Comparison of ENCODE assay signal across 1 cellular context in the genomic region with DNA sequence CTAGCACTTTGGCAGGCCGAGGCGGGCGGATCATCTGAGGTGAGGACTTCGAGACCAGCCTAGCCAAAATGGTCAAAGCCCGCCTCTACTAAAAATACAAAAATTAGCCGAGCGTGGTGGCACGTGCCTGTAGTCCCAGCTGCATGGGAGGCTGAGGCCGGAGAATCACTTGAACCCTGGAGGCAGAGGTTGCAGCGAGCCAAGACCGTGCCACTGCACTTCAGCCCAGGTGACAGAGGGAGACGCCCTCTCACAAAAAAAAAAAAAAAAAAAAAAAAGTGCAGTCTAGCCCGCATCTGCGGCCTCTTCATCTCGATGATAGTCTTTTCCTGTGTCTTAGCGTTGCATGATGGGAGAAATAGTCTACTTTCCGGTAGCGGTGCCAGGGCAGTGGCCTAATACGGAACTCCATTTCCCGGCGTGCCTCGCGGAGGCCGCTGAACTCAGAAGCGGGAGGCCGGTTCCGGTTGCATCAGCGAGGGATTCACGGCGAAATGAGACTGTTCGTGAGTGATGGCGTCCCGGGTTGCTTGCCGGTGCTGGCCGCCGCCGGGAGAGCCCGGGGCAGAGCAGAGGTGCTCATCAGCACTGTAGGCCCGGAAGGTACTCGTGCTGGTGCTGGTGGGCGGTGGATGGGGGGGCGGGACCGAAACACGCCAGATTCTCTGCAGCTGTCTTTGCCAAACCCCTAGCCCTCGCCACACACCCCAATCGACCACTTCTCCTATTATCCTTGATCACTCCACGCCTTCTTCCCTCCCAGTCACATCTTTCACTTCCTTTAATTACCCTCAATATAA.
A peak's percentile ranks its signal among the peaks of the same experiment; 100 is the strongest.
TF ChIP-seq lines count a peak whose summit lies in the region.

Gene MARS1 (plus strand): TSS at position 472 of the 800 bp plus-strand sequence. CDS start 23 bp downstream, at position 495.

TF ChIP-seq in K562, 482 proteins besides CTCF, POLR2A, EP300 and RAD21 (continued from another document and continues in another):
- peak; percentile 75 for TF ChIP-seq SP2 (IDR thresholded peaks at IDR 0.05; ENCODE audit: extremely low read depth, low read depth, low read length, poor library complexity, severe bottlenecking)
- TF ChIP-seq ZFP91 (CRISPR knock-in tag; IDR thresholded peaks at IDR 0.05): no peak
- no peak for TF ChIP-seq IRF2 (CRISPR knock-in tag; IDR thresholded peaks at IDR 0.05)
- TF ChIP-seq, protein P1, sequence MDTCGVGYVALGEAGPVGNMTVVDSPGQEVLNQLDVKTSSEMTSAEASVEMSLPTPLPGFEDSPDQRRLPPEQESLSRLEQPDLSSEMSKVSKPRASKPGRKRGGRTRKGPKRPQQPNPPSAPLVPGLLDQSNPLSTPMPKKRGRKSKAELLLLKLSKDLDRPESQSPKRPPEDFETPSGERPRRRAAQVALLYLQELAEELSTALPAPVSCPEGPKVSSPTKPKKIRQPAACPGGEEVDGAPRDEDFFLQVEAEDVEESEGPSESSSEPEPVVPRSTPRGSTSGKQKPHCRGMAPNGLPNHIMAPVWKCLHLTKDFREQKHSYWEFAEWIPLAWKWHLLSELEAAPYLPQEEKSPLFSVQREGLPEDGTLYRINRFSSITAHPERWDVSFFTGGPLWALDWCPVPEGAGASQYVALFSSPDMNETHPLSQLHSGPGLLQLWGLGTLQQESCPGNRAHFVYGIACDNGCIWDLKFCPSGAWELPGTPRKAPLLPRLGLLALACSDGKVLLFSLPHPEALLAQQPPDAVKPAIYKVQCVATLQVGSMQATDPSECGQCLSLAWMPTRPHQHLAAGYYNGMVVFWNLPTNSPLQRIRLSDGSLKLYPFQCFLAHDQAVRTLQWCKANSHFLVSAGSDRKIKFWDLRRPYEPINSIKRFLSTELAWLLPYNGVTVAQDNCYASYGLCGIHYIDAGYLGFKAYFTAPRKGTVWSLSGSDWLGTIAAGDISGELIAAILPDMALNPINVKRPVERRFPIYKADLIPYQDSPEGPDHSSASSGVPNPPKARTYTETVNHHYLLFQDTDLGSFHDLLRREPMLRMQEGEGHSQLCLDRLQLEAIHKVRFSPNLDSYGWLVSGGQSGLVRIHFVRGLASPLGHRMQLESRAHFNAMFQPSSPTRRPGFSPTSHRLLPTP (IDR thresholded peaks at IDR 0.05; ENCODE audit: borderline replicate concordance, extremely low read depth, insufficient read length): no peak
- TF ChIP-seq HIVEP1 (CRISPR knock-in tag; IDR thresholded peaks at IDR 0.05): no peak
- TF ChIP-seq ZNF668 (CRISPR knock-in tag; IDR thresholded peaks at IDR 0.05): no peak
- no peak for TF ChIP-seq ARHGAP35 (IDR thresholded peaks at IDR 0.05; ENCODE audit: partially characterized antibody)
- no peak for TF ChIP-seq SNRNP70 (optimal IDR thresholded peaks at IDR 0.05; ENCODE audit: low read depth, low read length)
- peak; percentile 91 for TF ChIP-seq SUPT5H (IDR thresholded peaks at IDR 0.05)
- TF ChIP-seq FOXK2 (conservative IDR thresholded peaks at IDR 0.05 in 1 of 2, IDR thresholded peaks at IDR 0.05 in 1 of 2; ENCODE audit: low read depth in 2 of 2): no peak; a peak in 1 of 4 replicates
- peak; percentile 81 for TF ChIP-seq CXXC5 (CRISPR knock-in tag; IDR thresholded peaks at IDR 0.05)
- no peak for TF ChIP-seq ETS2 (tag; IDR thresholded peaks at IDR 0.05; ENCODE audit: borderline replicate concordance, poor library complexity, severe bottlenecking)
- TF ChIP-seq, protein P2, sequence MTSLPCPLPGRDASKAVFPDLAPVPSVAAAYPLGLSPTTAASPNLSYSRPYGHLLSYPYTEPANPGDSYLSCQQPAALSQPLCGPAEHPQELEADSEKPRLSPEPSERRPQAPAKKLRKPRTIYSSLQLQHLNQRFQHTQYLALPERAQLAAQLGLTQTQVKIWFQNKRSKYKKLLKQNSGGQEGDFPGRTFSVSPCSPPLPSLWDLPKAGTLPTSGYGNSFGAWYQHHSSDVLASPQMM (CRISPR knock-in tag; IDR thresholded peaks at IDR 0.05): no peak
- peak; percentile 27 for TF ChIP-seq NEUROD1 (IDR thresholded peaks at IDR 0.05; ENCODE audit: borderline replicate concordance, low read depth, low read length, partially characterized antibody)
- TF ChIP-seq ATF3 (IDR thresholded peaks at IDR 0.05): peak; percentile 98
- peak; percentile 97 for TF ChIP-seq ATF3 (CRISPR knock-in tag; conservative IDR thresholded peaks at IDR 0.05)
- no peak for TF ChIP-seq ZNF324 (CRISPR knock-in tag; IDR thresholded peaks at IDR 0.05)
- TF ChIP-seq SMARCA4 (IDR thresholded peaks at IDR 0.05): no peak; the same call in 1 of the 2 replicates
- TF ChIP-seq NR0B1 (IDR thresholded peaks at IDR 0.05; ENCODE audit: partially characterized antibody): no peak
- TF ChIP-seq ZNF24 (IDR thresholded peaks at IDR 0.05): no peak
- no peak for TF ChIP-seq FOS (IDR thresholded peaks at IDR 0.05; ENCODE audit: extremely low read depth, insufficient read length)
- TF ChIP-seq ATF7 (IDR thresholded peaks at IDR 0.05): peak; percentile 92
- TF ChIP-seq CUX1 (CRISPR knock-in tag; IDR thresholded peaks at IDR 0.05): no peak
- TF ChIP-seq, protein P3, sequence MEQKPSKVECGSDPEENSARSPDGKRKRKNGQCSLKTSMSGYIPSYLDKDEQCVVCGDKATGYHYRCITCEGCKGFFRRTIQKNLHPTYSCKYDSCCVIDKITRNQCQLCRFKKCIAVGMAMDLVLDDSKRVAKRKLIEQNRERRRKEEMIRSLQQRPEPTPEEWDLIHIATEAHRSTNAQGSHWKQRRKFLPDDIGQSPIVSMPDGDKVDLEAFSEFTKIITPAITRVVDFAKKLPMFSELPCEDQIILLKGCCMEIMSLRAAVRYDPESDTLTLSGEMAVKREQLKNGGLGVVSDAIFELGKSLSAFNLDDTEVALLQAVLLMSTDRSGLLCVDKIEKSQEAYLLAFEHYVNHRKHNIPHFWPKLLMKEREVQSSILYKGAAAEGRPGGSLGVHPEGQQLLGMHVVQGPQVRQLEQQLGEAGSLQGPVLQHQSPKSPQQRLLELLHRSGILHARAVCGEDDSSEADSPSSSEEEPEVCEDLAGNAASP (IDR thresholded peaks at IDR 0.05): no peak
- TF ChIP-seq MITF (IDR thresholded peaks at IDR 0.05): peak; percentile 68; the same call in 1 of the 2 replicates
- TF ChIP-seq ZFX (CRISPR knock-in tag; IDR thresholded peaks at IDR 0.05): peak; percentile 75
- no peak for TF ChIP-seq SNAPC5 (CRISPR knock-in tag; IDR thresholded peaks at IDR 0.05)
- no peak for TF ChIP-seq KLF10 (CRISPR knock-in tag; IDR thresholded peaks at IDR 0.05)
- no peak for TF ChIP-seq ZNF408 (CRISPR knock-in tag; IDR thresholded peaks at IDR 0.05; ENCODE audit: low read depth)
- no peak; a peak in 1 of 4 replicates for TF ChIP-seq BCLAF1 (IDR thresholded peaks at IDR 0.05; ENCODE audit: borderline replicate concordance in 1 of 2, control insufficient read depth in 1 of 2, low read depth in 2 of 2, low read length in 1 of 2)
- TF ChIP-seq CBX5 (IDR thresholded peaks at IDR 0.05; ENCODE audit: borderline replicate concordance, low read depth): no peak
- no peak for TF ChIP-seq ATF2 (CRISPR knock-in tag; IDR thresholded peaks at IDR 0.05)
- no peak for TF ChIP-seq SREBF1 (IDR thresholded peaks at IDR 0.05; ENCODE audit: borderline replicate concordance, low read depth, low read length)
